14 cellular contexts compared by ENCODE assay signal in genomic region chr6:152309006-152309405, GRCh38.
A peak's percentile ranks its signal among the peaks of the same experiment; 100 is the strongest.
DNase-seq lines count a peak whose midpoint lies in the region; ATAC-seq and TF ChIP-seq lines count a peak whose summit lies in the region.
"Had no signal": no experiment of that assay in that cellular context is flagged by ENCODE, and none has a peak within 500 bp of the region (broad histone marks: within the 10 kb centered on the region; RNA-seq: fewer than 3 reads in every experiment).

No MANE protein-coding gene starts in this region.

- DNase-seq in CD8-positive, alpha-beta T cell = no peak
- DNase-seq in NCI-H226 (peak; percentile 69), esophagus muscularis mucosa (ENCODE audit: extremely low spot score) (peak; percentile 66), medulla oblongata (ENCODE audit: extremely low spot score) (no peak), NCI-H774 (lab: John Stamatoyannopoulos, UW) (no peak), lower lobe of right lung (no peak)
- DNase-seq: C1 segment of cervical spinal cord, DMS 273 treated with DMSO at 0.1 percent for 48 hours, DMS79, EL, GM23248, HCEC 1CT had no signal

- no peaks in the 10 kb centered on the region for H3K9me3 Mint-ChIP-seq in CD8-positive, alpha-beta T cell
- H3K9me3 Mint-ChIP-seq: CD8-positive, alpha-beta memory T cell had no signal

- CTCF ChIA-PET in CD8-positive, alpha-beta T cell (lab: Charles Lee) = interaction anchor here (3.5 kb wide), 1 partner anchor 29 kb away, joined by 23 read pairs; no protein-coding TSS in a partner anchor

- no peaks in the 10 kb centered on the region for H3K9me3 ChIP-seq in CD8-positive, alpha-beta T cell (ENCODE audit: low read length)
- H3K9me3 ChIP-seq in esophagus muscularis mucosa = no peaks in the 10 kb centered on the region
- no peaks in the 10 kb centered on the region for H3K9me3 ChIP-seq in lower lobe of right lung

- intact Hi-C loops in CD8-positive, alpha-beta T cell (cut with DNase I, micrococcal nuclease) = loop anchor here in 1 of 2 experiments (1.0 kb wide), 1 partner anchor 29 kb away; no protein-coding TSS in a partner anchor
- intact Hi-C loops in esophagus muscularis mucosa (cut with DNase I) = no loop called here
- intact Hi-C loops in lower lobe of right lung (cut with DNase I) = no loop called here

- no peak for TF ChIP-seq POLR2A in esophagus muscularis mucosa (IDR thresholded peaks at IDR 0.05; ENCODE audit: low read depth)

- POLR2A ChIA-PET in CD8-positive, alpha-beta T cell (lab: Charles Lee) = interaction anchor here (0.9 kb wide), 1 partner anchor 125 kb away, joined by 4 read pairs; no protein-coding TSS in a partner anchor

- H3K4me1 ChIP-seq in CD8-positive, alpha-beta T cell (ENCODE audit: insufficient read depth, low read length) = peaks cover 30% of the 10 kb centered on the region
- H3K4me1 ChIP-seq in esophagus muscularis mucosa (peaks cover 0 to 4% (median 2%) of the 10 kb centered on the region in 4 donors), lower lobe of right lung (no peaks in the 10 kb centered on the region)

- 94% methylated on average over 3 of the region's 3 CpGs for WGBS in esophagus muscularis mucosa

- H3K36me3 ChIP-seq in CD8-positive, alpha-beta T cell (ENCODE audit: insufficient read depth, low read length) = no peaks in the 10 kb centered on the region
- H3K36me3 ChIP-seq in esophagus muscularis mucosa = peaks cover 35 to 86% (median 62%) of the 10 kb centered on the region in 4 donors
- peaks cover 72% of the 10 kb centered on the region for H3K36me3 ChIP-seq in lower lobe of right lung

- peak overlapping the region; percentile 55 for H3K27ac Mint-ChIP-seq in CD8-positive, alpha-beta T cell

- H3K4me3 ChIP-seq in CD8-positive, alpha-beta T cell (ENCODE audit: low read depth, low read length) = no peak overlapping the region
- H3K4me3 ChIP-seq in esophagus muscularis mucosa = no peak overlapping the region
- no peak overlapping the region for H3K4me3 ChIP-seq in lower lobe of right lung
- H3K4me3 ChIP-seq: GM12878, GM23248 had no signal

- H3K27me3 Mint-ChIP-seq in CD8-positive, alpha-beta T cell (ENCODE audit: low read depth) = no peaks in the 10 kb centered on the region
- H3K27me3 Mint-ChIP-seq: CD8-positive, alpha-beta memory T cell had no signal

- no peaks in the 10 kb centered on the region for H3K36me3 Mint-ChIP-seq in CD8-positive, alpha-beta T cell

- no peak overlapping the region for H3K4me3 Mint-ChIP-seq in CD8-positive, alpha-beta T cell

- no peaks in the 10 kb centered on the region for H3K27me3 ChIP-seq in CD8-positive, alpha-beta T cell (ENCODE audit: insufficient read depth, low read length)
- no peaks in the 10 kb centered on the region for H3K27me3 ChIP-seq in esophagus muscularis mucosa
- H3K27me3 ChIP-seq in lower lobe of right lung (ENCODE audit: low read depth) = no peaks in the 10 kb centered on the region

- H3K27ac ChIP-seq in CD8-positive, alpha-beta T cell (ENCODE audit: low read depth, low read length) = no peak overlapping the region
- H3K27ac ChIP-seq in esophagus muscularis mucosa (replicated peaks in 1 of 4) (no peak overlapping the region), lower lobe of right lung (no peak overlapping the region)
- H3K27ac ChIP-seq: GM23248 had no signal

- TF ChIP-seq EP300 in esophagus muscularis mucosa (IDR thresholded peaks at IDR 0.05) = no peak

- H3K4me1 Mint-ChIP-seq in CD8-positive, alpha-beta T cell (ENCODE audit: low read depth) = peaks cover 28% of the 10 kb centered on the region

- no peak for ATAC-seq in CD8-positive, alpha-beta T cell
- ATAC-seq in lower lobe of right lung = no peak

- TF ChIP-seq CTCF in CD8-positive, alpha-beta T cell (IDR thresholded peaks at IDR 0.05) = no peak
- TF ChIP-seq CTCF in esophagus muscularis mucosa (IDR thresholded peaks at IDR 0.05) = no peak
- TF ChIP-seq CTCF in lower lobe of right lung (IDR thresholded peaks at IDR 0.05) = no peak

Comparison
In these comparisons a context has a peak if more than half of its experiments do, and no peak if none do; other contexts are left out.
1. DNase-seq: peak in NCI-H226 (single experiment) and esophagus muscularis mucosa (single experiment); none in CD8-positive, alpha-beta T cell (0 of 7), medulla oblongata (single experiment), NCI-H774 (single experiment) and lower lobe of right lung (single experiment).